In the genomic region with DNA sequence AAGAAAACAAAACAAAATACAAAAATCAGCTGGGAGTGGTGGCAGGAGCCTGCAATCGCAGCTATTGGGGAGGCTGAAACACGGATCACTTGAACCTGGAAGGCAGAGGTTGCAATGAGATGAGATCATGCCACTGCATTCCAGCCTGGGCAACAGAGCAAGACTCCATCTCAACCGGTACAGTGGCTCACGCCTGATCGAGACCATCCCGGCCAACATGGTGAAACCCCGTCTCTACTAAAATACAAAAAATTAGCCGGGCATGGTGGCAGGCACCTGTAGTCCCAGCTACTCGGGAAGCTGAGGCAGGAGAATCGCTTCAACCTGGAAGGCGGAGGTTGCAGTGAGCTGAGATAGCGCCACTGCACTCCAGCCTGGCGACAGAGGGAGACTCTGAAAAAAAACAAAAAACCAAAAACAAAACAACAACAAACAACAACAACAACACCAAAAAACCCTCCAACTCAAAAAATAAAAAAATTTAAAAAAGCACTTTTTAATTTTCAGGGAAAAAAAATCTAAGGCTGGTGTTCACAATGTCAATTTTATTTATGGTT, we compare ENCODE assay signal across 3 cellular contexts. TPM values are rescaled to one million over a fixed set of nuclear protein-coding genes. Genes with fewer than 3 reads are reported as not detected.
"Had no signal": no experiment of that assay in that cellular context is flagged by ENCODE, and none has a peak within 500 bp of the region (broad histone marks: within the 10 kb centered on the region; RNA-seq: fewer than 3 reads in every experiment).

No MANE protein-coding gene starts in this region.

RNA-seq across cellular contexts. Expression of gene IQUB, which starts 4.3 kb away (rescaled TPM):
- total RNA-seq: HT1080 had no signal
- polyA plus RNA-seq: HepG2, IgD-negative memory B cell had no signal
